Comparison of ENCODE assay signal across 16 cellular contexts in the genomic region with DNA sequence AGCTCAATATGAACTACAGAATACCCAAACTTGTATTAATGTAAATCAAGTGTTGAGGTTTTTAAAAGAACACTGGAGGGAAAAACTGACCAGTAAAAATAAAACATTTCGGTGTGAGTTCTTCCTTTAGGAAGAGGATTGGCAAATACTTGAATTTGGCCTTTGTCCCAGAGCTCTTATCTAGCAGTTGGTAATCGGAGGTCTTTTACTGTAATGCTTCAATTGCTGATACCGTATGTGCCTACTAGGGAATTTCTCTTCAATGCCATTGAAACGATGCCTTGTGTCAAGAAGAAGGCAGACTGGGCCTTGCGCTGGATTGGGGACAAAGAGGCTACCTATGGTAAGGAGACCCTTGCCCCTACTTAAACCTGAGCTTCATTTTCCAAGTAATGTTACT. TPM values are rescaled to one million over a fixed set of nuclear protein-coding genes. Genes with fewer than 3 reads are reported as not detected.
DNase-seq lines count a peak whose midpoint lies in the region; FAIRE-seq and TF ChIP-seq lines count a peak whose summit lies in the region.
"Had no signal": no experiment of that assay in that cellular context is flagged by ENCODE, and none has a peak within 500 bp of the region (broad histone marks: within the 10 kb centered on the region; RNA-seq: fewer than 3 reads in every experiment).

No MANE protein-coding gene starts in this region.

- H3K36me3 ChIP-seq in SK-N-SH (replicated peaks in 1 of 2; ENCODE audit: control insufficient read depth in 1 of 2, insufficient read depth in 2 of 2, low read length in 1 of 2) (peaks cover 16 to 33% of the 10 kb centered on the region in 2 experiments), small intestine (ENCODE audit: control insufficient read depth in 2 of 2, insufficient read depth in 2 of 2, low read length in 2 of 2) (no peaks in the 10 kb centered on the region)
- H3K36me3 ChIP-seq: right atrium auricular region had no signal

- H3K9me3 ChIP-seq in SK-N-SH (no peaks in the 10 kb centered on the region), small intestine (ENCODE audit: control insufficient read depth, low read depth) (no peaks in the 10 kb centered on the region)
- H3K9me3 ChIP-seq: right atrium auricular region had no signal

- peaks cover 73% of the 10 kb centered on the region for H3K36me3 Mint-ChIP-seq in activated naive CD4-positive, alpha-beta T cell treated with anti-CD3 and anti-CD28 coated beads, Interleukin-2, amount 10 ng/mL, durations not matched to agents 7 days and 5 days

- peaks cover 79% of the 10 kb centered on the region for H3K4me1 Mint-ChIP-seq in activated naive CD4-positive, alpha-beta T cell treated with anti-CD3 and anti-CD28 coated beads, Interleukin-2, amount 10 ng/mL, durations not matched to agents 7 days and 5 days

- WGBS in SK-N-SH (ENCODE audit: low lambda C conversion rate), result 68% methylated on average over 5 of the region's 5 CpGs
- 12 to 42% (median 28%) methylated on average over 5 of the region's 5 CpGs for whole genome bisulfite sequencing in small intestine, 3 donors

- H3K27ac Mint-ChIP-seq in activated naive CD4-positive, alpha-beta T cell treated with anti-CD3 and anti-CD28 coated beads, Interleukin-2, amount 10 ng/mL, durations not matched to agents 7 days and 5 days, result peak overlapping the region; percentile 65

- H3K9me2 ChIP-seq in SK-N-SH, result no peaks in the 10 kb centered on the region

- H3K27ac ChIP-seq in SK-N-SH (ENCODE audit: low read depth in 2 of 2, low read length in 1 of 2), result no peak overlapping the region; a peak in 1 of 4 replicates
- no peak overlapping the region for H3K27ac ChIP-seq in small intestine (ENCODE audit: low read depth in 1 of 2, low read length in 1 of 2)
- H3K27ac ChIP-seq: PC-9, right atrium auricular region had no signal

- TF ChIP-seq CTCF in SK-N-SH (IDR thresholded peaks at IDR 0.05) (no peak), choroid plexus epithelial cell (conservative IDR thresholded peaks at IDR 0.05; ENCODE audit: low read depth, low read length) (no peak)

- TF ChIP-seq RAD21 in SK-N-SH (IDR thresholded peaks at IDR 0.05; ENCODE audit: low read length), result no peak

- H3K9ac ChIP-seq in SK-N-SH, result no peak overlapping the region

- H3K4me3 ChIP-seq in SK-N-SH (ENCODE audit: low read depth in 2 of 2, low read length in 1 of 2), result no peak overlapping the region
- H3K4me3 ChIP-seq in choroid plexus epithelial cell (ENCODE audit: low read depth, low read length), result no peak overlapping the region
- H3K4me3 ChIP-seq in small intestine (ENCODE audit: low read depth in 1 of 2, low read length in 2 of 2), result no peak overlapping the region
- H3K4me3 ChIP-seq: PC-9, right atrium auricular region had no signal

- DNase-seq in activated naive CD4-positive, alpha-beta T cell treated with anti-CD3 and anti-CD28 coated beads, Interleukin-2, amount 10 ng/mL, durations not matched to agents 7 days and 5 days, result no peak
- no peak for DNase-seq in activated naive CD4-positive, alpha-beta T cell (lab: John Stamatoyannopoulos, UW)
- no peak for DNase-seq in SK-N-SH
- DNase-seq in choroid plexus epithelial cell (ENCODE audit: low read depth), result peak; percentile 76
- peak; percentile 83 for DNase-seq in small intestine
- DNase-seq in NCI-H2081 treated with DMSO at 0.1 percent for 48 hours (lab: John Stamatoyannopoulos, UW), result no peak
- no peak for DNase-seq in dedifferentiated amniotic fluid mesenchymal stem cell (ENCODE audit: extremely low spot score)
- no peak for DNase-seq in GF-D8 (lab: John Stamatoyannopoulos, UW)
- DNase-seq: anterior cingulate cortex; DMS153; effector CD8-positive, alpha-beta T cell; Karpas-422; NCI-H2107; PC-9; stimulated activated naive CD4-positive, alpha-beta T cell treated with Interleukin-2 at 50 U/mL for 16 hours had no signal

- no peak for TF ChIP-seq EP300 in SK-N-SH (IDR thresholded peaks at IDR 0.05; ENCODE audit: borderline replicate concordance in 1 of 2, low read depth in 1 of 2, low read length in 1 of 2)

- no peaks in the 10 kb centered on the region for H3K27me3 Mint-ChIP-seq in activated naive CD4-positive, alpha-beta T cell treated with anti-CD3 and anti-CD28 coated beads, Interleukin-2, amount 10 ng/mL, durations not matched to agents 7 days and 5 days

- peaks cover 16% of the 10 kb centered on the region for H3F3A ChIP-seq in SK-N-SH (replicated peaks; ENCODE audit: insufficient read depth)

- POLR2A ChIA-PET in SK-N-SH (lab: Yijun Ruan, JAX), result interaction anchor here (0.8 to 4.7 kb wide), 3 partner anchors 159 to 308 kb away, joined by 4 to 25 read pairs (median 5); no protein-coding TSS in a partner anchor

- CTCF ChIA-PET in activated naive CD4-positive, alpha-beta T cell treated with anti-CD3 and anti-CD28 coated beads, Interleukin-2, amount 10 ng/mL, durations not matched to agents 7 days and 5 days (lab: Charles Lee), result interaction anchor here (0.7 to 5.1 kb wide), 5 partner anchors 11 to 308 kb away, joined by 3 to 47 read pairs (median 27); no protein-coding TSS in a partner anchor
- CTCF ChIA-PET in SK-N-SH (lab: Yijun Ruan, JAX), result interaction anchor here (0.8 to 24.5 kb wide), 10 partner anchors 14 to 309 kb away, joined by 3 to 413 read pairs (median 51); a partner anchor contains a TSS

- no peak for FAIRE-seq in small intestine (lab: Jason Lieb, UNC)

- H3K4me2 ChIP-seq in SK-N-SH, result 0 out of 2 replicates have a peak overlapping the region, but pooled peaks have one; percentile 6
- H3K4me2 ChIP-seq: PC-9 had no signal

- no peak overlapping the region for H2AFZ ChIP-seq in SK-N-SH (ENCODE audit: low read depth)
- H2AFZ ChIP-seq: PC-9 had no signal

- H3K9me3 Mint-ChIP-seq in activated naive CD4-positive, alpha-beta T cell treated with anti-CD3 and anti-CD28 coated beads, Interleukin-2, amount 10 ng/mL, durations not matched to agents 7 days and 5 days, result no peaks in the 10 kb centered on the region

- H3K27me3 ChIP-seq in SK-N-SH (ENCODE audit: insufficient read depth) (no peaks in the 10 kb centered on the region), small intestine (ENCODE audit: control insufficient read depth in 2 of 2, insufficient read depth in 2 of 2, low read length in 2 of 2) (no peaks in the 10 kb centered on the region)

- H3K79me2 ChIP-seq in SK-N-SH (ENCODE audit: insufficient read depth), result peaks cover 95% of the 10 kb centered on the region

- H3K4me3 Mint-ChIP-seq in activated naive CD4-positive, alpha-beta T cell treated with anti-CD3 and anti-CD28 coated beads, Interleukin-2, amount 10 ng/mL, durations not matched to agents 7 days and 5 days, result peak overlapping the region; percentile 84

- H3K4me1 ChIP-seq in SK-N-SH (ENCODE audit: control insufficient read depth in 1 of 2, insufficient read depth in 2 of 2, low read depth in 1 of 2, low read length in 1 of 2) (peaks cover 12 to 31% of the 10 kb centered on the region in 2 experiments; a peak in 3 of 4 replicates), small intestine (ENCODE audit: control insufficient read depth in 2 of 2, insufficient read depth in 1 of 2, low read depth in 1 of 2, low read length in 1 of 2) (peaks cover 3 to 13% of the 10 kb centered on the region in 2 donors)

- peaks cover 15% of the 10 kb centered on the region; the same call in 1 of the 2 replicates for H4K20me1 ChIP-seq in SK-N-SH (ENCODE audit: insufficient read depth)

TF ChIP-seq in SK-N-SH, 30 proteins besides CTCF, POLR2A, EP300 and RAD21:
- TF ChIP-seq MEF2A (IDR thresholded peaks at IDR 0.05; ENCODE audit: borderline replicate concordance, low read depth) (no peak), MXI1 (IDR thresholded peaks at IDR 0.05; ENCODE audit: low read depth, low read length) (no peak), RCOR1 (IDR thresholded peaks at IDR 0.05; ENCODE audit: low read length) (peak; percentile 26; the same call in 1 of the 2 replicates), TAF1 (IDR thresholded peaks at IDR 0.05; ENCODE audit: borderline replicate concordance, low read depth, low read length) (no peak), SMC3 (IDR thresholded peaks at IDR 0.05; ENCODE audit: low read depth, low read length) (no peak), FOSL2 (IDR thresholded peaks at IDR 0.05; ENCODE audit: borderline replicate concordance, low read depth) (no peak)
- TF ChIP-seq, protein P1, sequence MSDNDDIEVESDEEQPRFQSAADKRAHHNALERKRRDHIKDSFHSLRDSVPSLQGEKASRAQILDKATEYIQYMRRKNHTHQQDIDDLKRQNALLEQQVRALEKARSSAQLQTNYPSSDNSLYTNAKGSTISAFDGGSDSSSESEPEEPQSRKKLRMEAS (IDR thresholded peaks at IDR 0.05; ENCODE audit: low read depth), result no peak
TF ChIP-seq in SK-N-SH: peak in this region for 1.

RNA-seq across cellular contexts. Expression of a gene that starts 4.1 kb away (rescaled TPM):
- polyA plus RNA-seq in SK-N-SH (2012; rRNA removed) (23.6 and 38.9 TPM in 2 replicates), small intestine (10 to 100 TPM in 1 of 3 donors, 1 to 10 TPM in 2; 5.4 to 62.9 (median 6.3) TPM)
- polyA plus RNA-seq in SK-N-SH (2012; cell fraction: cytosol; rRNA removed), result 32.2 and 37.7 TPM in 2 replicates
- polyA plus RNA-seq in SK-N-SH (2012; cell fraction: nucleus; rRNA removed), result 53.0 and 97.8 TPM in 2 replicates

RNA-seq across cellular contexts. Expression of a gene that starts 46.4 kb away (rescaled TPM):
- polyA plus RNA-seq in SK-N-SH (2012; rRNA removed) (0.62 and 1.2 TPM in 2 replicates), small intestine (under 1 TPM in 2 of 3 donors, not detected in 1; 0.54 to 0.76 TPM)
- 0.58 and 1.1 TPM in 2 replicates for polyA plus RNA-seq in SK-N-SH (2012; cell fraction: cytosol; rRNA removed)
- 0.65 and 0.79 TPM in 2 replicates for polyA plus RNA-seq in SK-N-SH (2012; cell fraction: nucleus; rRNA removed)

Comparison
In these comparisons a context has a peak if more than half of its experiments do, and no peak if none do; other contexts are left out.
1. DNase-seq: peak in choroid plexus epithelial cell (single experiment) and small intestine (single experiment); none in activated naive CD4-positive, alpha-beta T cell treated with anti-CD3 and anti-CD28 coated beads, Interleukin-2, amount 10 ng/mL, durations not matched to agents 7 days and 5 days (single experiment), activated naive CD4-positive, alpha-beta T cell (0 of 4), SK-N-SH (single experiment), NCI-H2081 treated with DMSO at 0.1 percent for 48 hours (single experiment), dedifferentiated amniotic fluid mesenchymal stem cell (single experiment) and GF-D8 (single experiment).